ENCODE assay signal across 27 cellular contexts in genomic region chr15:80895965-80896364, GRCh38.
"Had no signal": no experiment of that assay in that cellular context is flagged by ENCODE, and none has a peak within 500 bp of the region (broad histone marks: within the 10 kb centered on the region; RNA-seq: fewer than 3 reads in every experiment).

No MANE protein-coding gene starts in this region.

- FAIRE-seq: endometrium, islet of Langerhans, keratinocyte had no signal

- H3K4me1 Mint-ChIP-seq: endodermal cell had no signal

- H3K27ac ChIP-seq: colonic mucosa, epithelial cell of prostate, esophagus squamous epithelium, gastrocnemius medialis, heart right ventricle, left lung, lower lobe of right lung had no signal

- H3K36me3 ChIP-seq: colonic mucosa, heart right ventricle had no signal

- H3K27ac Mint-ChIP-seq: dendritic cell treated with granulocyte-macrophage colony-stimulating factor and Interleukin-4, amounts not matched to agents 40 ng/mL and 50 ng/mL, for 4 days; effector memory CD8-positive, alpha-beta T cell; endodermal cell; mesothelial cell of epicardium had no signal

- H3K9me3 ChIP-seq: colonic mucosa, gastrocnemius medialis, left lung, lower lobe of right lung had no signal

- H3K4me3 Mint-ChIP-seq: dendritic cell treated with granulocyte-macrophage colony-stimulating factor and Interleukin-4, amounts not matched to agents 40 ng/mL and 50 ng/mL, for 4 days; effector memory CD8-positive, alpha-beta T cell; endodermal cell; mesothelial cell of epicardium had no signal

- ATAC-seq: effector memory CD8-positive, alpha-beta T cell; esophagus mucosa; gastrocnemius medialis; heart right ventricle; left cardiac atrium; left lung; left ventricle myocardium superior; lower lobe of right lung; mucosa of descending colon had no signal

- H3K4me1 ChIP-seq: colonic mucosa, esophagus squamous epithelium, gastrocnemius medialis, left lung, lower lobe of right lung had no signal

- H3K27me3 ChIP-seq: colonic mucosa, esophagus squamous epithelium, gastrocnemius medialis, heart right ventricle, left lung had no signal

- DNase-seq: colonic mucosa; cortex of kidney; effector CD8-positive, alpha-beta T cell; effector memory CD8-positive, alpha-beta T cell; endodermal cell; erythroblast; esophagus squamous epithelium; foreskin fibroblast; foreskin melanocyte; gastrocnemius medialis; glutamatergic neuron; head of caudate nucleus; heart right ventricle; hippocampal formation; left cardiac atrium; left lung; left ventricle myocardium superior; lower lobe of right lung; mesenchymal stem cell; mucosa of descending colon had no signal

- H3K4me3 ChIP-seq: colonic mucosa, esophagus squamous epithelium, gastrocnemius medialis, heart right ventricle, left lung, lower lobe of right lung, mucosa of descending colon had no signal

- H3K27me3 Mint-ChIP-seq: dendritic cell treated with granulocyte-macrophage colony-stimulating factor and Interleukin-4, amounts not matched to agents 40 ng/mL and 50 ng/mL, for 4 days; effector memory CD8-positive, alpha-beta T cell had no signal
